In the genomic region with DNA sequence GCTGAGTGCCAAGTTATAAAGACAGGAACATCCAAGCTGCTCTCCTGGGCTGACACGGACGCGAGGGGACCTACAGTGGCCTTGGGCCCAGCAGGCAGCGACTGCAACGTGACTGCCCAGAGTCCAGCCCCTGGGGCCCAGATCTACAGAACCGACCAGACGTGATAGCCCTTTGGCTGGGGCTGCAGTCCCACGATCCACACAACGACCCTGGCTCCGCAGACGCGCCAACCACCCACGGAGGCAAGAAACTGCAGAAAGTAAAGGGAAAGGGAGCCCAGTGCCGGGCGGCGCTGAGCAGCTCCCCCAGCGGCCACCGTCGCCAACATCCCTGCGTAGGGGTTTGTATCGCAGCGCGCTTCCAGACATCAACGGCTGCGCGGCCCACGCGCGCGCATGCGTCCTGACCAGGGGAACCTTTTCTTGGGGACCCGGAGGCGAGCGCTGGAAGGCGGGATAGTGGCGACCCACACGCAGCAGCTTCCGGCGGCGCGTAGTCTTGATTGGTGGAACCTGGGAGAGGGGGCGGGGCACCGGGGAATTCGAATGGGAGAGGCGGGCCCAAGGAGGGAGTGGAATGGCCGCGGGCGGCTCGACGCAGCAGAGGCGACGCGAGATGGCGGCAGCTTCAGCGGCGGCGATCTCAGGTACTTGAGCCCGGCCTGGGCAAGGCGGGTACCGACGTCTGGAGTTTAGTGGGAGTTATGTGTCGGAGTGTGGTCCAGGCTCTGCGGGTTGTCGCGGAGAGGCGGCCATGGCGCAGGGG, we compare ENCODE assay signal across 8 cellular contexts. TPM values are rescaled to one million over a fixed set of nuclear protein-coding genes. Genes with fewer than 3 reads are reported as not detected.
A peak's percentile ranks its signal among the peaks of the same experiment; 100 is the strongest.
DNase-seq lines count a peak whose midpoint lies in the region; ATAC-seq and FAIRE-seq lines count a peak whose summit lies in the region.

TSS of gene KIF22 (plus strand) at position 569 of the 766 bp plus-strand sequence. CDS start at position 578, 9 bp downstream.

- FAIRE-seq in HTR-8/SVneo (lab: Jason Lieb, UNC), result no peak

- peak within 1 kb of the TSS; percentile 91 to 92 for H3K27ac Mint-ChIP-seq in effector memory CD8-positive, alpha-beta T cell
- peak within 1 kb of the TSS; percentile 91 for H3K27ac Mint-ChIP-seq in memory B cell

- H3K4me3 Mint-ChIP-seq in effector memory CD8-positive, alpha-beta T cell, result peak within 1 kb of the TSS; percentile 89 to 95
- peak within 1 kb of the TSS; percentile 90 for H3K4me3 Mint-ChIP-seq in memory B cell

- H3K27me3 Mint-ChIP-seq in effector memory CD8-positive, alpha-beta T cell, result no peaks in the 10 kb centered on the region
- no peaks in the 10 kb centered on the region for H3K27me3 Mint-ChIP-seq in memory B cell

- DNase-seq in Caki2 (ENCODE audit: low read depth) (peak; percentile 99), HTR-8/SVneo (ENCODE audit: insufficient read length, low spot score) (peak; percentile 98), NOMO-1 treated with DMSO at 0.1 percent for 48 hours (lab: John Stamatoyannopoulos, UW; ENCODE audit: unreplicated experiment) (peak; percentile 98), memory B cell (ENCODE audit: low spot score in 2 of 2) (peak; percentile 97 to 100)
- DNase-seq in activated CD8-positive, alpha-beta memory T cell treated with anti-CD3 and anti-CD28 coated beads for 4 hours (ENCODE audit: low read depth in 2 of 2), result peak; percentile 100
- peak; percentile 99 to 100 (median 99) for DNase-seq in effector memory CD8-positive, alpha-beta T cell
- peak; percentile 99 for DNase-seq in stimulated activated CD8-positive, alpha-beta memory T cell treated with anti-CD3 and anti-CD28 coated beads, Interleukin-12 subunit alpha, Interleukin-12 subunit beta, amount 100 ng/mL, for 24 hours (ENCODE audit: extremely low read depth)

- in situ Hi-C loops in Caki2 (cut with HindIII; ENCODE audit: low pct_unique_long_range_greater_than_20kb, low sequenced_read_pairs), result no loop called here

- peaks cover 16% of the 10 kb centered on the region for H3K36me3 Mint-ChIP-seq in effector memory CD8-positive, alpha-beta T cell (ENCODE audit: insufficient read depth)
- H3K36me3 Mint-ChIP-seq in memory B cell, result peaks cover 6% of the 10 kb centered on the region

- H3K4me1 Mint-ChIP-seq in effector memory CD8-positive, alpha-beta T cell (ENCODE audit: low read depth in 2 of 2), result peaks cover 38 to 39% of the 10 kb centered on the region in 2 donors
- peaks cover 33% of the 10 kb centered on the region for H3K4me1 Mint-ChIP-seq in memory B cell

- ATAC-seq in GM21367 (IDR thresholded peaks at IDR 0.05; ENCODE audit: unreplicated experiment), result peak; percentile 81
- peak; percentile 89 for ATAC-seq in effector memory CD8-positive, alpha-beta T cell (replicated peaks)
- peak; percentile 91 for ATAC-seq in memory B cell (ENCODE audit: low read depth)

- no peaks in the 10 kb centered on the region for H3K9me3 Mint-ChIP-seq in effector memory CD8-positive, alpha-beta T cell
- H3K9me3 Mint-ChIP-seq in memory B cell, result no peaks in the 10 kb centered on the region

RNA-seq across cellular contexts. Expression of gene KIF22, which starts in this region (rescaled TPM):
- total RNA-seq in Caki2 (2014; rRNA removed; shearing (Covaris generic); ENCODE audit: low replicate concordance), result 168 and 188 TPM in 2 replicates

Comparison
In these comparisons a context has a peak if more than half of its experiments do, and no peak if none do; other contexts are left out.
1. Peak in every context shown above with its lines: DNase-seq and ATAC-seq.